In the genomic region with DNA sequence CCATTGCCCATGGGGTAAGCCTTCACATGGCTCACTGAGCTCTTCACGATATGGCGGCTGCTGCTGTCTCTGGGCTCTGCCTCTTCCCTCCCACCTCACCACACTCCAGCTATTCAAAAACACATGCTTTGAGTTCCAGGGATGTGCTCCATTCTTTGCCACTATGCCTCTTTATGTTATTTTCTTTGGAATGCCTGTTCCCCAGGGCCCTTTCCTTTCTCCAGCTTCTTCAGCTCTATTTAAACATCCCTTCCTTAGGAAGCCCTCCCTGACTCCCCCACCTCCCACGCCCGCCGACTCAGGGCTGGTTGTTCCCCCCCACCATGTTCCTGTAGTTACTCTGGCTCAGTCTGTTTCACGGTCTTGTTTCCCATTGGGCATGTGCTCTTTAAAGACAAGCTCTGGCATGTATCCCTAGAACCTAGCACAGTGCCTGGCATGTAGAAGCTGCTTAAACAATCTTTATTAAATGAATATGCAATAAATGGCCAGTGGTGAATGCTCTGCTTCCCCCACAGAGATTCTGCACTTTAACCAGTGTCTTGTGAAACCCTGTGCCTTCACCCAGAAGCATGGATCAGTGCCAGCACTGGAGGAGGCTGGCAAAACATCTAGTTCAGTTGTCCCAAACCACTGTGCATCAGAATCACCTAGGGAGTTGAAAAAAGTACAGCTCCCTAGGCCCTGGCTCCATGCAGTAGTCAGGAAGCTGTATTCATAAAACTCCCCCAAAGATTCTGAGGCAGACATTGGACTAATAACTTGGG, we compare ENCODE assay signal across 14 cellular contexts. TPM values are rescaled to one million over a fixed set of nuclear protein-coding genes. Genes with fewer than 3 reads are reported as not detected.
DNase-seq lines count a peak whose midpoint lies in the region; ATAC-seq, FAIRE-seq and TF ChIP-seq lines count a peak whose summit lies in the region.
"Had no signal": no experiment of that assay in that cellular context is flagged by ENCODE, and none has a peak within 500 bp of the region (broad histone marks: within the 10 kb centered on the region; RNA-seq: fewer than 3 reads in every experiment).

No MANE protein-coding gene starts in this region.

- no peaks in the 10 kb centered on the region for H4K20me1 ChIP-seq in GM23248 (ENCODE audit: insufficient read depth)

- H4K8ac ChIP-seq in mesendoderm (ENCODE audit: low read depth, low read length): no peak overlapping the region

- H2BK15ac ChIP-seq in mesendoderm (replicated peaks; ENCODE audit: low read depth): no peak overlapping the region

- no peak overlapping the region for H3K4me2 ChIP-seq in GM23248 (ENCODE audit: unreplicated experiment)
- H3K4me2 ChIP-seq in mesendoderm (ENCODE audit: low read length): no peak overlapping the region

- no peaks in the 10 kb centered on the region for H3K9me3 ChIP-seq in GM23248 (ENCODE audit: low read depth)
- H3K9me3 ChIP-seq: mucosa of descending colon, Peyer's patch, tibial artery had no signal

- no peak overlapping the region for H3K4ac ChIP-seq in mesendoderm (ENCODE audit: low read depth, low read length)

- H3K4me3 ChIP-seq in GM23248 (no peak overlapping the region), bronchial epithelial cell (ENCODE audit: low read depth, low read length) (no peak overlapping the region), mesendoderm (ENCODE audit: low read length) (no peak overlapping the region)
- H3K4me3 ChIP-seq: mucosa of descending colon, Peyer's patch, tibial artery had no signal

- ATAC-seq in HG03196 (IDR thresholded peaks at IDR 0.05; ENCODE audit: unreplicated experiment): no peak
- ATAC-seq: activated CD4-positive, CD25-positive, alpha-beta regulatory T cell treated with anti-CD3 and anti-CD28 coated beads, Interleukin-2, amount 50 U/mL, for 24 hours; foreskin keratinocyte; mucosa of descending colon had no signal

- DNase-seq in GM23248 (peak; percentile 72), bronchial epithelial cell (ENCODE audit: low read depth) (peak; percentile 45), mesendoderm (peak; percentile 36), Ammon's horn (ENCODE audit: low spot score) (no peak), DMS 273 (lab: John Stamatoyannopoulos, UW; ENCODE audit: unreplicated experiment) (no peak)
- DNase-seq: activated naive CD8-positive, alpha-beta T cell treated with anti-CD3 and anti-CD28 coated beads, Interleukin-2, amount 10 ng/mL, durations not matched to agents 7 days and 5 days; foreskin keratinocyte; NCI-H1105 treated with DMSO at 0.1 percent for 48 hours; stimulated activated CD4-positive, alpha-beta T cell treated with anti-CD3 and anti-CD28 coated beads, Interleukin-4, amount 100 ng/mL, for 1 hour had no signal

- FAIRE-seq in bronchial epithelial cell (lab: Jason Lieb, UNC): no peak

- no peak overlapping the region for H3K23ac ChIP-seq in mesendoderm (ENCODE audit: low read length)

- in situ Hi-C loops in GM23248 (cut with MboI): loop anchor here (25.0 kb wide), 1 partner anchor 447 kb away; no protein-coding TSS in a partner anchor

- H3K27ac ChIP-seq in GM23248 (no peak overlapping the region), mesendoderm (ENCODE audit: low read depth, low read length) (no peak overlapping the region)
- H3K27ac ChIP-seq: foreskin keratinocyte, Peyer's patch, tibial artery had no signal

- no peaks in the 10 kb centered on the region for H3K79me1 ChIP-seq in mesendoderm (ENCODE audit: low read length)

- no peak overlapping the region for H2BK5ac ChIP-seq in mesendoderm (ENCODE audit: low read length)

- no peak overlapping the region for H3K18ac ChIP-seq in mesendoderm (ENCODE audit: low read length)

- no peak overlapping the region for H2BK120ac ChIP-seq in mesendoderm (ENCODE audit: low read depth, low read length)

- H3K79me2 ChIP-seq in GM23248 (ENCODE audit: insufficient read depth) (no peaks in the 10 kb centered on the region), mesendoderm (ENCODE audit: control insufficient read depth, insufficient read depth, low read length) (no peaks in the 10 kb centered on the region)

- H3K9ac ChIP-seq in GM23248 (no peak overlapping the region), mesendoderm (ENCODE audit: low read length) (no peak overlapping the region)

- no peak for TF ChIP-seq CTCF in bronchial epithelial cell (IDR thresholded peaks at IDR 0.05; ENCODE audit: insufficient read depth, low read length, severe bottlenecking)

- no peak overlapping the region for H4K5ac ChIP-seq in mesendoderm (ENCODE audit: low read length)

- H3K36me3 ChIP-seq in GM23248 (ENCODE audit: low read depth) (no peaks in the 10 kb centered on the region), bronchial epithelial cell (ENCODE audit: control insufficient read depth, insufficient read depth, low read length) (no peaks in the 10 kb centered on the region), mesendoderm (ENCODE audit: control insufficient read depth, insufficient read depth, low read length) (no peaks in the 10 kb centered on the region)
- H3K36me3 ChIP-seq: Peyer's patch, tibial artery had no signal

- no peaks in the 10 kb centered on the region for H3K27me3 ChIP-seq in GM23248 (replicated peaks; ENCODE audit: insufficient read depth)
- no peaks in the 10 kb centered on the region for H3K27me3 ChIP-seq in bronchial epithelial cell (ENCODE audit: control insufficient read depth, insufficient read depth, low read length)
- H3K27me3 ChIP-seq in mesendoderm (ENCODE audit: insufficient read depth, low read length, poor library complexity): no peaks in the 10 kb centered on the region
- H3K27me3 ChIP-seq: foreskin keratinocyte, Peyer's patch, tibial artery had no signal

- no peaks in the 10 kb centered on the region for H3K9me2 ChIP-seq in GM23248 (ENCODE audit: insufficient read depth)

- H2AK5ac ChIP-seq in mesendoderm (ENCODE audit: low read length): no peak overlapping the region

- no peak overlapping the region for H3K56ac ChIP-seq in mesendoderm (ENCODE audit: low read length)

- no peaks in the 10 kb centered on the region for H3F3A ChIP-seq in GM23248 (ENCODE audit: insufficient read depth)

- 60 to 74% methylated on average over 6 of the region's 6 CpGs for WGBS in GM23248 (ENCODE audit: low coverage in 1 of 2, low lambda C conversion rate in 2 of 2, missing lambda C conversion rate in 2 of 2), 2 experiments
- WGBS in mesendoderm (ENCODE audit: extremely low coverage, insufficient coverage, low lambda C conversion rate): no CpG with 5 or more reads among the region's 6 CpGs

- H3K4me1 ChIP-seq in GM23248 (ENCODE audit: insufficient read depth) (peaks cover 11% of the 10 kb centered on the region; the same call in 1 of the 2 replicates), mesendoderm (ENCODE audit: control insufficient read depth, low read depth, low read length) (no peaks in the 10 kb centered on the region)

- no peak overlapping the region for H2AFZ ChIP-seq in GM23248

RNA-seq across cellular contexts. Expression of a gene that starts 6.9 kb away (rescaled TPM):
- 0.32 and 0.89 TPM in 2 replicates for total RNA-seq in GM23248 (2014; rRNA removed; shearing (Covaris generic))
- polyA plus RNA-seq in GM23248 (2016; fragmentation: Nextera tagmentation; extraction: Ambion mirVana): 0.79 and 1.4 TPM in 2 replicates
- 0.13 and 0.26 TPM in 2 replicates for total RNA-seq in bronchial epithelial cell
- polyA plus RNA-seq in mesendoderm (2013, experiment 1 of 2): 0.17 TPM
- polyA plus RNA-seq in mesendoderm (2013, experiment 2 of 2): 0.15 TPM

RNA-seq across cellular contexts. Expression of a gene that starts 17.4 kb away (rescaled TPM):
- not detected in 2 replicates for total RNA-seq in GM23248 (2014; rRNA removed; shearing (Covaris generic))
- 0.13 TPM in 1 of 2 replicates, not detected in the other for polyA plus RNA-seq in GM23248 (2016; fragmentation: Nextera tagmentation; extraction: Ambion mirVana)
- 2.9 and 10.9 TPM in 2 replicates for total RNA-seq in bronchial epithelial cell
- 3.7 TPM for polyA plus RNA-seq in mesendoderm (2013, experiment 1 of 2)
- 3.0 TPM for polyA plus RNA-seq in mesendoderm (2013, experiment 2 of 2)
- total RNA-seq: activated naive CD8-positive, alpha-beta T cell treated with anti-CD3 and anti-CD28 coated beads, Interleukin-2, amount 10 ng/mL, durations not matched to agents 7 days and 5 days had no signal

RNA-seq across cellular contexts. Expression of a gene that starts 31.9 kb away (rescaled TPM):
- total RNA-seq in GM23248 (2014; rRNA removed; shearing (Covaris generic)): 146 TPM in 2 replicates
- polyA plus RNA-seq in GM23248 (2016; fragmentation: Nextera tagmentation; extraction: Ambion mirVana): 89.9 and 91.2 TPM in 2 replicates
- 18.6 and 25.0 TPM in 2 replicates for total RNA-seq in bronchial epithelial cell
- polyA plus RNA-seq in mesendoderm (2013, experiment 1 of 2): 9.8 TPM
- polyA plus RNA-seq in mesendoderm (2013, experiment 2 of 2): 9.4 TPM

RNA-seq across cellular contexts. Expression of a gene that starts 36.5 kb away (rescaled TPM):
- 19.3 and 19.8 TPM in 2 replicates for total RNA-seq in GM23248 (2014; rRNA removed; shearing (Covaris generic))
- 22.4 and 23.9 TPM in 2 replicates for polyA plus RNA-seq in GM23248 (2016; fragmentation: Nextera tagmentation; extraction: Ambion mirVana)
- total RNA-seq in bronchial epithelial cell: 11.5 and 14.2 TPM in 2 replicates
- polyA plus RNA-seq in mesendoderm (2013, experiment 1 of 2): 9.0 TPM
- 8.8 TPM for polyA plus RNA-seq in mesendoderm (2013, experiment 2 of 2)

RNA-seq across cellular contexts. Expression of a gene that starts 45.4 kb away (rescaled TPM):
- 0.13 and 0.97 TPM in 2 replicates for total RNA-seq in GM23248 (2014; rRNA removed; shearing (Covaris generic))
- 0.06 and 0.16 TPM in 2 replicates for polyA plus RNA-seq in GM23248 (2016; fragmentation: Nextera tagmentation; extraction: Ambion mirVana)
- total RNA-seq in bronchial epithelial cell: not detected in 2 replicates
- 1.8 TPM for polyA plus RNA-seq in mesendoderm (2013, experiment 1 of 2)
- polyA plus RNA-seq in mesendoderm (2013, experiment 2 of 2): 1.6 TPM
- total RNA-seq: Peyer's patch had no signal

Comparison
In these comparisons a context has a peak if more than half of its experiments do, and no peak if none do; other contexts are left out.
1. DNase-seq: peak in GM23248 (single experiment), bronchial epithelial cell (single experiment) and mesendoderm (single experiment); none in Ammon's horn (single experiment) and DMS 273 (single experiment).